ENCODE assay signal across 1 cellular context in the genomic region with DNA sequence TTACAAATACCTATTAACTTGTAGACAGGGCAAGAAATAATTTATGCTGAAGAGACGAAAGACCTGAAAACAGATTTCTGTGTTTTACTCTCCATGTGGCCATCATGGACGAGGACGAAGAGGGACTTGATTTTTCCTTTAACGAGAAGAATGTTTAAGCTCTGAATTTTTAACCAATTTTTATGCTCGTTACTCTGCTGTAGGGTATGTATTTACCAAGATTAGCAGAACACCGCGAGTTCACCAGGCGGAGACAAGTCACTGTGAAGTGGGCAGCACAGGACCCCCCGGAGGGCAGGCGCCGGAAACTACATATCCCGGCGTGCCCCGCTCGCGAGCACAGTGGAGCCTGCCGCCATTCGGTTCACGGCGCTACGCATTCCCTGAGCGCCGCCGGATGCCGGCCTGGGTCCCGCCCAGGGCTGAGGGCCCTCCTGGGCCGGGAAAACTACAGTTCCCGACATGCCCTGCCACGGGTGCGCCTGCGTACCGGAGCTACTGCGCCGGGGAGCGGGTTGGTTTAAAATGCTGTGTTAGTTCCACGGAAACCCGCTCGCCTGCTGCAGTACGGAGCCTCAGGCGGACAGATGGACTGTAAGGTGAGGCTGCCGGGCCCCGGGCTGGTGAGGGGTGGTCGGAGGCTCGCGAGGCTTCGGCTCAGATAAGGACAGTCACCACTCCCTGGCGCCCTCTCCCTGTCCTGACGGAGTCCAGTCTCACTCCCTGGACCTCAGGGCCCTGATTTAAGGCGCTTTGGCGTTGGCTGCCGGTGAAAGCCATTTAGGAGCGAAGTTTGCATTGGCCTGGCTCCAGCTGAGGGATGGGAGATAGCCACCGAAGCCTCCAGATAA.
TF ChIP-seq lines count a peak whose summit lies in the region.

Gene CCDC150, plus strand, starts transcription at position 536 of the 851 bp plus-strand sequence. Its CDS starts 52 bp downstream, at position 588.

TF ChIP-seq in HepG2, 621 proteins besides CTCF, POLR2A, EP300 and RAD21 (continued from another document and continues in another):
- TF ChIP-seq, protein P1, sequence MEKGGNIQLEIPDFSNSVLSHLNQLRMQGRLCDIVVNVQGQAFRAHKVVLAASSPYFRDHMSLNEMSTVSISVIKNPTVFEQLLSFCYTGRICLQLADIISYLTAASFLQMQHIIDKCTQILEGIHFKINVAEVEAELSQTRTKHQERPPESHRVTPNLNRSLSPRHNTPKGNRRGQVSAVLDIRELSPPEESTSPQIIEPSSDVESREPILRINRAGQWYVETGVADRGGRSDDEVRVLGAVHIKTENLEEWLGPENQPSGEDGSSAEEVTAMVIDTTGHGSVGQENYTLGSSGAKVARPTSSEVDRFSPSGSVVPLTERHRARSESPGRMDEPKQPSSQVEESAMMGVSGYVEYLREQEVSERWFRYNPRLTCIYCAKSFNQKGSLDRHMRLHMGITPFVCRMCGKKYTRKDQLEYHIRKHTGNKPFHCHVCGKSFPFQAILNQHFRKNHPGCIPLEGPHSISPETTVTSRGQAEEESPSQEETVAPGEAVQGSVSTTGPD (CRISPR knock-in tag; IDR thresholded peaks at IDR 0.05) = no peak
- TF ChIP-seq, protein P2, sequence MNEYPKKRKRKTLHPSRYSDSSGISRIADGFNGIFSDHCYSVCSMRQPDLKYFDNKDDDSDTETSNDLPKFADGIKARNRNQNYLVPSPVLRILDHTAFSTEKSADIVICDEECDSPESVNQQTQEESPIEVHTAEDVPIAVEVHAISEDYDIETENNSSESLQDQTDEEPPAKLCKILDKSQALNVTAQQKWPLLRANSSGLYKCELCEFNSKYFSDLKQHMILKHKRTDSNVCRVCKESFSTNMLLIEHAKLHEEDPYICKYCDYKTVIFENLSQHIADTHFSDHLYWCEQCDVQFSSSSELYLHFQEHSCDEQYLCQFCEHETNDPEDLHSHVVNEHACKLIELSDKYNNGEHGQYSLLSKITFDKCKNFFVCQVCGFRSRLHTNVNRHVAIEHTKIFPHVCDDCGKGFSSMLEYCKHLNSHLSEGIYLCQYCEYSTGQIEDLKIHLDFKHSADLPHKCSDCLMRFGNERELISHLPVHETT (CRISPR knock-in tag; conservative IDR thresholded peaks at IDR 0.05) = peak; percentile 81; the same call in 1 of the 2 replicates
- no peak for TF ChIP-seq MBD4 (IDR thresholded peaks at IDR 0.05; ENCODE audit: borderline replicate concordance, low read length)
- peak; percentile 98 for TF ChIP-seq ZHX2 (IDR thresholded peaks at IDR 0.05; ENCODE audit: low read depth)
- no peak for TF ChIP-seq ZHX2 (CRISPR knock-in tag; IDR thresholded peaks at IDR 0.05; ENCODE audit: borderline replicate concordance)
- TF ChIP-seq ESRRA (CRISPR knock-in tag; IDR thresholded peaks at IDR 0.05; ENCODE audit: low read depth) = peak; percentile 62
- TF ChIP-seq ZNF3 (CRISPR knock-in tag; IDR thresholded peaks at IDR 0.05) = no peak
- TF ChIP-seq PAWR (CRISPR knock-in tag; IDR thresholded peaks at IDR 0.05; ENCODE audit: borderline replicate concordance) = no peak
- TF ChIP-seq CBX1 (IDR thresholded peaks at IDR 0.05; ENCODE audit: low read depth) = peak; percentile 75
- TF ChIP-seq PBX2 (CRISPR knock-in tag; IDR thresholded peaks at IDR 0.05) = no peak
- TF ChIP-seq SP1 (IDR thresholded peaks at IDR 0.05) = no peak
- peak; percentile 78 for TF ChIP-seq SP1 (CRISPR knock-in tag; IDR thresholded peaks at IDR 0.05)
- TF ChIP-seq SMC3 (IDR thresholded peaks at IDR 0.05; ENCODE audit: low read length) = no peak
- no peak for TF ChIP-seq SRSF4 (IDR thresholded peaks at IDR 0.05; ENCODE audit: low read depth, low read length, poor library complexity, severe bottlenecking)
- peak; percentile 94 for TF ChIP-seq ZNF546 (CRISPR knock-in tag; conservative IDR thresholded peaks at IDR 0.05)
- no peak for TF ChIP-seq GPN1 (CRISPR knock-in tag; IDR thresholded peaks at IDR 0.05; ENCODE audit: borderline replicate concordance)
- TF ChIP-seq ZNF577 (CRISPR knock-in tag; IDR thresholded peaks at IDR 0.05; ENCODE audit: borderline replicate concordance, low read depth) = no peak
- TF ChIP-seq ZNF570 (CRISPR knock-in tag; IDR thresholded peaks at IDR 0.05; ENCODE audit: borderline replicate concordance) = 0 out of 2 replicates have a peak, but pooled peaks have one; percentile 63
- TF ChIP-seq TERF1 (CRISPR knock-in tag; IDR thresholded peaks at IDR 0.05) = no peak
- TF ChIP-seq DBP (CRISPR knock-in tag; IDR thresholded peaks at IDR 0.05; ENCODE audit: not compliant biosample characterization) = no peak
- peak; percentile 36 for TF ChIP-seq ZNF777 (CRISPR knock-in tag; IDR thresholded peaks at IDR 0.05)
- peak; percentile 88; the same call in 1 of the 2 replicates for TF ChIP-seq ZNF136 (CRISPR knock-in tag; IDR thresholded peaks at IDR 0.05; ENCODE audit: low read depth)
- TF ChIP-seq, protein P3, sequence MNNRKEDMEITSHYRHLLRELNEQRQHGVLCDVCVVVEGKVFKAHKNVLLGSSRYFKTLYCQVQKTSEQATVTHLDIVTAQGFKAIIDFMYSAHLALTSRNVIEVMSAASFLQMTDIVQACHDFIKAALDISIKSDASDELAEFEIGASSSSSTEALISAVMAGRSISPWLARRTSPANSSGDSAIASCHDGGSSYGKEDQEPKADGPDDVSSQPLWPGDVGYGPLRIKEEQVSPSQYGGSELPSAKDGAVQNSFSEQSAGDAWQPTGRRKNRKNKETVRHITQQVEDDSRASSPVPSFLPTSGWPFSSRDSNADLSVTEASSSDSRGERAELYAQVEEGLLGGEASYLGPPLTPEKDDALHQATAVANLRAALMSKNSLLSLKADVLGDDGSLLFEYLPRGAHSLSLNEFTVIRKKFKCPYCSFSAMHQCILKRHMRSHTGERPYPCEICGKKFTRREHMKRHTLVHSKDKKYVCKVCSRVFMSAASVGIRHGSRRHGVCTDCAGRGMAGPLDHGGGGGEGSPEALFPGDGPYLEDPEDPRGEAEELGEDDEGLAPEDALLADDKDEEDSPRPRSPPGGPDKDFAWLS (CRISPR knock-in tag; IDR thresholded peaks at IDR 0.05; ENCODE audit: borderline replicate concordance) = no peak
- TF ChIP-seq MEF2D (CRISPR knock-in tag; IDR thresholded peaks at IDR 0.05) = peak; percentile 92
- peak; percentile 83 for TF ChIP-seq CBFB (CRISPR knock-in tag; IDR thresholded peaks at IDR 0.05)
- TF ChIP-seq HOXA9 (CRISPR knock-in tag; IDR thresholded peaks at IDR 0.05; ENCODE audit: borderline replicate concordance) = no peak
- 0 out of 2 replicates have a peak, but pooled peaks have one; percentile 58 for TF ChIP-seq KLF12 (CRISPR knock-in tag; IDR thresholded peaks at IDR 0.05; ENCODE audit: borderline replicate concordance)
- TF ChIP-seq MXD1 (CRISPR knock-in tag; IDR thresholded peaks at IDR 0.05) = peak; percentile 76; the same call in 1 of the 2 replicates
- TF ChIP-seq ZNF354B (CRISPR knock-in tag; IDR thresholded peaks at IDR 0.05) = 0 out of 2 replicates have a peak, but pooled peaks have one; percentile 90
- peak; percentile 95; the same call in 1 of the 2 replicates for TF ChIP-seq IRX3 (CRISPR knock-in tag; IDR thresholded peaks at IDR 0.05; ENCODE audit: borderline replicate concordance, low read depth)
- TF ChIP-seq ZNF431 (CRISPR knock-in tag; IDR thresholded peaks at IDR 0.05; ENCODE audit: borderline replicate concordance, low read depth) = peak; percentile 52; the same call in 1 of the 2 replicates
- peak; percentile 88; the same call in 1 of the 2 replicates for TF ChIP-seq ZHX1 (CRISPR knock-in tag; IDR thresholded peaks at IDR 0.05; ENCODE audit: low read depth)
- TF ChIP-seq, protein P4, sequence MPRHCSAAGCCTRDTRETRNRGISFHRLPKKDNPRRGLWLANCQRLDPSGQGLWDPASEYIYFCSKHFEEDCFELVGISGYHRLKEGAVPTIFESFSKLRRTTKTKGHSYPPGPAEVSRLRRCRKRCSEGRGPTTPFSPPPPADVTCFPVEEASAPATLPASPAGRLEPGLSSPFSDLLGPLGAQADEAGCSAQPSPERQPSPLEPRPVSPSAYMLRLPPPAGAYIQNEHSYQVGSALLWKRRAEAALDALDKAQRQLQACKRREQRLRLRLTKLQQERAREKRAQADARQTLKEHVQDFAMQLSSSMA (CRISPR knock-in tag; IDR thresholded peaks at IDR 0.05) = peak; percentile 80
- TF ChIP-seq, protein P5, sequence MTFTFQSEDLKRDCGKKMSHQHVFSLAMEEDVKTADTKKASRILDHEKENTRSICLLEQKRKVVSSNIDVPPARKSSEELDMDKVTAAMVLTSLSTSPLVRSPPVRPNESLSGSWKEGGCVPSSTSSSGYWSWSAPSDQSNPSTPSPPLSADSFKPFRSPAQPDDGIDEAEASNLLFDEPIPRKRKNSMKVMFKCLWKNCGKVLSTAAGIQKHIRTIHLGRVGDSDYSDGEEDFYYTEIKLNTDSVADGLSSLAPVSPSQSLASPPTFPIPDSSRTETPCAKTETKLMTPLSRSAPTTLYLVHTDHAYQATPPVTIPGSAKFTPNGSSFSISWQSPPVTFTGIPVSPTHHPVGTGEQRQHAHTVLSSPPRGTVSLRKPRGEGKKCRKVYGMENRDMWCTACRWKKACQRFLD (CRISPR knock-in tag; IDR thresholded peaks at IDR 0.05; ENCODE audit: borderline replicate concordance) = no peak; the same call in 1 of the 2 replicates
